In the genomic region with DNA sequence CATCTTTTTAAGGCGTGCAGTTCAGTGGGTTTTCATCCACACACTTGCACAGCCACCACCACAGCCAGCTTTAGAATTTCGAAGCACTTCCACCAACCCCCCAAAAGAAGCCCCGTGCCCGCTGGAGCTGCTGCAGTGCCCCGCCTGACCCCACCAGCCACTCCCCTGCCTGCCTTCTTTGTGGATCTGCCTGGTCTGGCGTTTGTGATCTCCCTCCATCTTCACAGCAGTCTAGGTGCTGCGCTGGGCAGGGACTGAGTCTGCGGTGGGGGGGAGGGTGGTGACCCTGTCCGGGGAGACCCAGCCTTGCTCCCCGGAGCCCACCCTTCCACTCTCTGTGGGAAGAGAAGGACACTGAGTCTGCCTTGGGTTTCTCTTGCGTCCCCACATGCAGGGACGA, we compare ENCODE assay signal across 14 cellular contexts. TPM values are rescaled to one million over a fixed set of nuclear protein-coding genes. Genes with fewer than 3 reads are reported as not detected.
DNase-seq lines count a peak whose midpoint lies in the region; ATAC-seq, FAIRE-seq and TF ChIP-seq lines count a peak whose summit lies in the region.
"Had no signal": no experiment of that assay in that cellular context is flagged by ENCODE, and none has a peak within 500 bp of the region (broad histone marks: within the 10 kb centered on the region; RNA-seq: fewer than 3 reads in every experiment).

No MANE protein-coding gene starts in this region.

- H4K12ac ChIP-seq in trophoblast cell (ENCODE audit: low read depth, low read length): no peak overlapping the region

- peak overlapping the region; percentile 51 for H3K18ac ChIP-seq in trophoblast cell (ENCODE audit: low read length)

- H3K4me1 ChIP-seq in liver (ENCODE audit: control insufficient read depth in 4 of 4, insufficient read depth in 4 of 4, low read length in 3 of 4) (peaks cover 69 to 99% (median 86%) of the 10 kb centered on the region in 4 donors), HepG2 (ENCODE audit: insufficient read depth, low read length) (peaks cover 73% of the 10 kb centered on the region), esophagus muscularis mucosa (peaks cover 69 to 94% (median 91%) of the 10 kb centered on the region in 4 donors), trophoblast cell (ENCODE audit: control insufficient read depth in 1 of 2, insufficient read depth in 2 of 2, low read length in 2 of 2) (peaks cover 28 to 34% of the 10 kb centered on the region in 2 experiments)
- H3K4me1 ChIP-seq: HAP-1 had no signal

- H3K4me3 ChIP-seq in liver (ENCODE audit: low read depth in 1 of 3, low read length in 3 of 3) (no peak overlapping the region), HepG2 (replicated peaks in 1 of 3; ENCODE audit: insufficient read depth in 1 of 3, low read depth in 2 of 3, low read length in 3 of 3) (no peak overlapping the region), esophagus muscularis mucosa (peak overlapping the region; percentile 32 to 55 (median 44)), trophoblast cell (ENCODE audit: low read depth, low read length) (no peak overlapping the region), foreskin fibroblast (ENCODE audit: low read depth in 1 of 2, low read length in 2 of 2) (no peak overlapping the region)
- H3K4me3 ChIP-seq: HAP-1 had no signal

- in situ Hi-C loops in HepG2 (cut with HindIII; ENCODE audit: extremely low pct_ligation_motif_present, low pct_unique_long_range_greater_than_20kb): no loop called here

- TF ChIP-seq RAD21 in liver (IDR thresholded peaks at IDR 0.05) (no peak), HepG2 (CRISPR knock-in tag; IDR thresholded peaks at IDR 0.05) (no peak)

- peak overlapping the region; percentile 79 to 92 for H3K27ac ChIP-seq in liver (ENCODE audit: low read depth in 1 of 2, low read length in 2 of 2)
- no peak overlapping the region for H3K27ac ChIP-seq in HepG2 (ENCODE audit: extremely low read length, insufficient read depth, low read length)
- H3K27ac ChIP-seq in esophagus muscularis mucosa (replicated peaks in 1 of 4): peak overlapping the region; percentile 86 to 91 (median 90)
- H3K27ac ChIP-seq in trophoblast cell (ENCODE audit: low read depth, low read length): no peak overlapping the region

- no peak overlapping the region for H2BK5ac ChIP-seq in trophoblast cell (ENCODE audit: low read depth, low read length, poor library complexity)

- H3K9ac ChIP-seq in liver (ENCODE audit: low read depth in 1 of 2, low read length in 2 of 2): peak overlapping the region in 1 of 2 donors; percentile 28
- no peak overlapping the region for H3K9ac ChIP-seq in HepG2 (ENCODE audit: insufficient read depth, low read depth, low read length)
- H3K9ac ChIP-seq in trophoblast cell (ENCODE audit: low read length): no peak overlapping the region

- H3K9me3 ChIP-seq in liver (ENCODE audit: control insufficient read depth in 4 of 4, low read length in 3 of 4): no peaks in the 10 kb centered on the region
- no peaks in the 10 kb centered on the region for H3K9me3 ChIP-seq in HepG2 (ENCODE audit: low read length)
- H3K9me3 ChIP-seq in esophagus muscularis mucosa: no peaks in the 10 kb centered on the region
- peaks cover 2% of the 10 kb centered on the region for H3K9me3 ChIP-seq in trophoblast cell (ENCODE audit: insufficient read depth, low read depth, low read length)
- H3K9me3 ChIP-seq: HAP-1 had no signal

- peak overlapping the region; percentile 25 for H3K4ac ChIP-seq in trophoblast cell (ENCODE audit: low read depth, low read length)

- TF ChIP-seq CTCF in liver (IDR thresholded peaks at IDR 0.05; ENCODE audit: low read depth, low read length, missing input control): no peak
- no peak for TF ChIP-seq CTCF in HepG2 (CRISPR knock-in tag; IDR thresholded peaks at IDR 0.05)
- no peak for TF ChIP-seq CTCF in esophagus muscularis mucosa (IDR thresholded peaks at IDR 0.05)
- no peak for TF ChIP-seq CTCF in foreskin fibroblast (IDR thresholded peaks at IDR 0.05; ENCODE audit: low read depth, low read length)

- peak overlapping the region; percentile 15 for H2AK5ac ChIP-seq in trophoblast cell (ENCODE audit: low read length)

- H4K91ac ChIP-seq in trophoblast cell (ENCODE audit: low read depth, low read length): peak overlapping the region; percentile 65

- H2BK120ac ChIP-seq in trophoblast cell (ENCODE audit: insufficient read depth, low read length, poor library complexity): peak overlapping the region; percentile 13

- CTCF ChIA-PET in HepG2 (lab: Yijun Ruan, JAX; ENCODE audit: low intra/inter-chr PET ratio, low total read pairs): no interaction called here

- H3K14ac ChIP-seq in trophoblast cell (ENCODE audit: low read length): peak overlapping the region; percentile 11

- TF ChIP-seq POLR2A in HepG2 (IDR thresholded peaks at IDR 0.05; ENCODE audit: insufficient read depth in 1 of 2, low read depth in 2 of 2, low read length in 2 of 2): no peak
- TF ChIP-seq POLR2A in esophagus muscularis mucosa (IDR thresholded peaks at IDR 0.05; ENCODE audit: low read depth): no peak

- H4K8ac ChIP-seq in trophoblast cell (ENCODE audit: low read depth, low read length): peak overlapping the region; percentile 31

- ATAC-seq in HepG2: no peak

- 80% methylated on average over 12 of the region's 12 CpGs for WGBS in liver
- 93% methylated on average over 7 of the region's 12 CpGs for WGBS in HepG2 (ENCODE audit: low lambda C conversion rate)
- WGBS in esophagus muscularis mucosa: 80% methylated on average over 6 of the region's 12 CpGs
- WGBS in trophoblast cell (ENCODE audit: extremely low coverage, insufficient coverage, insufficient read length): no CpG with 5 or more reads among the region's 12 CpGs

- H3K36me3 ChIP-seq in liver (ENCODE audit: control insufficient read depth in 4 of 4, insufficient read depth in 3 of 4, low read depth in 1 of 4, low read length in 3 of 4): no peaks in the 10 kb centered on the region
- no peaks in the 10 kb centered on the region for H3K36me3 ChIP-seq in HepG2 (replicated peaks in 1 of 2; ENCODE audit: control insufficient read depth in 1 of 2, insufficient read depth in 2 of 2, low read length in 2 of 2)
- H3K36me3 ChIP-seq in esophagus muscularis mucosa: no peaks in the 10 kb centered on the region
- no peaks in the 10 kb centered on the region for H3K36me3 ChIP-seq in trophoblast cell (ENCODE audit: control insufficient read depth in 1 of 2, insufficient read depth in 2 of 2, low read length in 2 of 2)
- H3K36me3 ChIP-seq: HAP-1 had no signal

- DNase-seq in HepG2 (ENCODE audit: low spot score) (no peak), esophagus muscularis mucosa (ENCODE audit: extremely low spot score) (no peak), trophoblast cell (no peak), foreskin fibroblast (no peak), KG1 (lab: John Stamatoyannopoulos, UW) (no peak), mucosa of gallbladder (ENCODE audit: low spot score) (no peak), SHP77 (lab: John Stamatoyannopoulos, UW) (no peak)
- DNase-seq: activated naive CD8-positive, alpha-beta T cell treated with anti-CD3 and anti-CD28 coated beads, Interleukin-2, amount 10 ng/mL, durations not matched to agents 7 days and 5 days; dermis blood vessel endothelial cell; naive B cell; NCI-H2029 treated with DMSO at 0.1 percent for 48 hours; NCI-H748 treated with DMSO at 0.1 percent for 48 hours had no signal

- no TSS peak for BruUV-seq in HepG2 (replicated peaks; lab: Mats Ljungman, UMichigan)

- no peak overlapping the region for H3K23ac ChIP-seq in trophoblast cell (ENCODE audit: low read length)

- H3K79me1 ChIP-seq in trophoblast cell (ENCODE audit: low read length): peaks cover 5% of the 10 kb centered on the region

- H3K4me2 ChIP-seq in HepG2 (ENCODE audit: low read depth, low read length) (no peak overlapping the region), trophoblast cell (ENCODE audit: low read length) (no peak overlapping the region)

- POLR2A ChIA-PET in HepG2 (lab: Yijun Ruan, JAX): no interaction called here

- H3K27me3 ChIP-seq in liver (ENCODE audit: control insufficient read depth in 4 of 4, insufficient read depth in 4 of 4, low read length in 3 of 4) (no peaks in the 10 kb centered on the region), HepG2 (ENCODE audit: control insufficient read depth in 1 of 2, insufficient read depth in 2 of 2, low read length in 2 of 2) (no peaks in the 10 kb centered on the region), esophagus muscularis mucosa (no peaks in the 10 kb centered on the region), trophoblast cell (ENCODE audit: insufficient read depth, low read length) (no peaks in the 10 kb centered on the region)

- FAIRE-seq in HepG2 (lab: Jason Lieb, UNC): no peak

- intact Hi-C loops in HepG2 (cut with micrococcal nuclease; ENCODE audit: unreplicated experiment) (loop anchor here (5.0 kb wide), 1 partner anchor 40 kb away; a partner anchor contains a TSS), esophagus muscularis mucosa (cut with DNase I) (loop anchor here (5.0 kb wide), 1 partner anchor 40 kb away; a partner anchor contains a TSS)

- H3K79me2 ChIP-seq in HepG2 (ENCODE audit: insufficient read depth, low read length): peaks cover 74% of the 10 kb centered on the region
- H3K79me2 ChIP-seq in trophoblast cell (ENCODE audit: control insufficient read depth, insufficient read depth, low read length, poor library complexity): peaks cover 15% of the 10 kb centered on the region

- H2AFZ ChIP-seq in HepG2 (ENCODE audit: low read length) (no peak overlapping the region), trophoblast cell (ENCODE audit: insufficient read depth, low read length, poor library complexity) (no peak overlapping the region)

- H4K20me1 ChIP-seq in HepG2 (ENCODE audit: insufficient read depth, low read length): peaks cover 35% of the 10 kb centered on the region; the same call in 1 of the 2 replicates

- no peak for TF ChIP-seq EP300 in HepG2 (IDR thresholded peaks at IDR 0.05; ENCODE audit: low read depth in 2 of 2, low read length in 2 of 2)
- TF ChIP-seq EP300 in HepG2 (CRISPR knock-in tag; IDR thresholded peaks at IDR 0.05; ENCODE audit: borderline replicate concordance): no peak
- no peak for TF ChIP-seq EP300 in esophagus muscularis mucosa (IDR thresholded peaks at IDR 0.05)

- H2BK12ac ChIP-seq in trophoblast cell (ENCODE audit: low read length): peak overlapping the region; percentile 44

RNA-seq across cellular contexts. Expression of a gene that starts 40.8 kb away (rescaled TPM):
- total RNA-seq in liver (100 to 1,000 TPM in 1 of 2 donors, 10 to 100 TPM in 1; 41.5 to 116 TPM), HepG2 (2016; rRNA removed; fragmentation: Illumina TruSeq; extraction: Trizol) (19.2 and 29.2 TPM in 2 replicates), esophagus muscularis mucosa (10 to 100 TPM; 46.4 to 81.0 (median 63.7) TPM), mucosa of gallbladder (106 TPM)
- polyA plus RNA-seq in liver (100 to 1,000 TPM in 1 of 2 donors, 10 to 100 TPM in 1; 46.8 to 101 TPM), HepG2 (2011; rRNA removed) (18.9 and 23.8 TPM in 2 replicates)
- 24.1 and 24.5 TPM in 2 replicates for total RNA-seq in HepG2 (2016; cell fraction: cytosol; rRNA removed; fragmentation: Illumina TruSeq; extraction: Trizol; ENCODE audit: low read depth)
- total RNA-seq in HepG2 (2016; cell fraction: insoluble cytoplasmic fraction; rRNA removed; fragmentation: Illumina TruSeq; extraction: Trizol): 16.2 and 29.2 TPM in 2 replicates
- 50.6 and 51.0 TPM in 2 replicates for total RNA-seq in HepG2 (2016; cell fraction: membrane; rRNA removed; fragmentation: Illumina TruSeq; extraction: Trizol)
- total RNA-seq in HepG2 (2016; cell fraction: nucleus; rRNA removed; fragmentation: Illumina TruSeq; extraction: Trizol): 14.5 and 14.9 TPM in 2 replicates
- 20.3 and 28.6 TPM in 2 replicates for polyA plus RNA-seq in HepG2 (2011; cell fraction: cytosol; rRNA removed)
- polyA plus RNA-seq in HepG2 (2011; cell fraction: nucleus; rRNA removed): 25.5 and 28.6 TPM in 2 replicates
- 42.6 and 48.4 TPM in 2 replicates for polyA plus RNA-seq in HepG2 (2012)
- polyA plus RNA-seq in HepG2 (2016; cell fraction: cytosol; fragmentation: Illumina TruSeq; extraction: Trizol; ENCODE audit: low read depth): 68.3 and 74.3 TPM in 2 replicates
- 28.2 and 39.1 TPM in 2 replicates for polyA plus RNA-seq in HepG2 (2016; cell fraction: insoluble cytoplasmic fraction; fragmentation: Illumina TruSeq; extraction: Trizol; ENCODE audit: low read depth)
- 81.0 and 95.6 TPM in 2 replicates for polyA plus RNA-seq in HepG2 (2016; cell fraction: membrane; fragmentation: Illumina TruSeq; extraction: Trizol; ENCODE audit: low read depth)
- polyA plus RNA-seq in HepG2 (2016; cell fraction: nucleus; fragmentation: Illumina TruSeq; extraction: Trizol; ENCODE audit: insufficient read depth, low read depth): 27.8 and 30.7 TPM in 2 replicates
- 26.4 and 69.1 TPM in 2 replicates for polyA minus RNA-seq in HepG2 (2011; rRNA and poly(A)+ RNA removed; ENCODE audit: low replicate concordance)
- 27.2 and 30.5 TPM in 2 replicates for polyA minus RNA-seq in HepG2 (2011; cell fraction: cytosol; rRNA and poly(A)+ RNA removed)
- polyA minus RNA-seq in HepG2 (2011; cell fraction: nucleus; rRNA and poly(A)+ RNA removed): 13.6 and 15.8 TPM in 2 replicates
- polyA plus RNA-seq in trophoblast cell (2013): 31.7 and 33.2 TPM in 2 replicates

Comparison
In these comparisons a context has a peak if more than half of its experiments do, and no peak if none do; other contexts are left out.
1. H3K27ac ChIP-seq: peak in liver (2 of 2) and esophagus muscularis mucosa (4 of 4); none in HepG2 (single experiment) and trophoblast cell (single experiment).
2. H3K4me3 ChIP-seq: peak in esophagus muscularis mucosa (4 of 4); none in liver (0 of 3), HepG2 (0 of 3), trophoblast cell (single experiment) and foreskin fibroblast (0 of 2).